39 cellular contexts compared by ENCODE assay signal in the genomic region with DNA sequence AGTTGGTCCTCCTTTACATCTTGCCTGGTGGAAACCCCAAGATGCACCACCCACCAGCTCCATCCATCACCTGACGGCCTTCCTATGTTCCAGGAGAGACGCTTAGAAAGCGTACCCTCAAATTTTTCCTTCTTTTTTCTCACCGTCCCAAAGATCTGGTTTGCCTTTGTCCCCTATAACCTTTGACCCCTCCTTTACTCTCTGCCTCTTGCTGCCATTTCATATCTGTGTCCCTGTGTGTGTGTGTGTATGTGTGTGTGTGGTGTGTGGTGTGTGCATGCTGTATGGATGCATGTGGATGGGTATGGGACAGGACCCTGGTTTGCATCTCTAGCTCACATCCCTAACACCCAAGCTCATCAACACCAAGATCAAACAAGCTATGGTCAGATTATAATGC.
"Had no signal": no experiment of that assay in that cellular context is flagged by ENCODE, and none has a peak within 500 bp of the region (broad histone marks: within the 10 kb centered on the region; RNA-seq: fewer than 3 reads in every experiment).

No MANE protein-coding gene starts in this region.

- ATAC-seq: activated CD8-positive, alpha-beta memory T cell treated with anti-CD3 and anti-CD28 coated beads, Interleukin-2, amount 10 ng/mL, durations not matched to agents 7 days and 5 days; activated T-cell treated with anti-CD3 and anti-CD28 coated beads, Interleukin-2, amount 50 U/mL, for 72 hours; activated T-helper 17 cell treated with anti-CD3 and anti-CD28 coated beads, Interleukin-2, amount 50 U/mL, for 72 hours; PC-3 had no signal

- H3K27me3 Mint-ChIP-seq: activated B cell treated with CpG ODN at 0.5 μM for 24 hours; activated CD4-positive, alpha-beta memory T cell treated with anti-CD3 and anti-CD28 coated beads for 36 hours; activated CD8-positive, alpha-beta memory T cell treated with anti-CD3 and anti-CD28 coated beads, Interleukin-2, amount 10 ng/mL, durations not matched to agents 7 days and 5 days; activated naive CD8-positive, alpha-beta T cell treated with anti-CD3 and anti-CD28 coated beads for 36 hours; activated T-helper 17 cell treated with anti-CD3 and anti-CD28 coated beads, Interleukin-2, amount 50 U/mL, for 72 hours had no signal

- H3K27me3 ChIP-seq: brain microvascular endothelial cell, MG63, Peyer's patch, SJSA1 had no signal

- H3K4me3 ChIP-seq: MG63, Peyer's patch, SJSA1 had no signal

- DNase-seq: activated B cell treated with CpG ODN at 0.5 μM for 24 hours; activated CD4-positive, alpha-beta memory T cell treated with anti-CD3 and anti-CD28 coated beads for 36 hours; activated CD4-positive, alpha-beta T cell treated with anti-CD3 and anti-CD28 coated beads for 4 hours; activated CD4-positive, alpha-beta T cell treated with anti-CD3 and anti-CD28 coated beads, Interleukin-2, amount 50 U/mL, for 1 hour; activated CD4-positive, CD25-positive, alpha-beta regulatory T cell treated with anti-CD3 and anti-CD28 coated beads, Interleukin-2, amount 50 U/mL, for 72 hours; activated CD8-positive, alpha-beta memory T cell treated with anti-CD3 and anti-CD28 coated beads for 24 hours; activated CD8-positive, alpha-beta memory T cell treated with anti-CD3 and anti-CD28 coated beads, Interleukin-2, amount 10 ng/mL, durations not matched to agents 7 days and 5 days; activated effector memory CD4-positive, alpha-beta T cell treated with anti-CD3 and anti-CD28 coated beads, Interleukin-2, amount 50 U/mL, for 16 hours; activated naive CD4-positive, alpha-beta T cell; activated naive CD4-positive, alpha-beta T cell treated with anti-CD3 and anti-CD28 coated beads, Interleukin-2, amount 50 U/mL, for 16 hours; activated naive CD8-positive, alpha-beta T cell treated with anti-CD3 and anti-CD28 coated beads for 36 hours; activated T-cell treated with anti-CD3 and anti-CD28 coated beads, Interleukin-2, amount 50 U/mL, for 1 hour; activated T-cell treated with anti-CD3 and anti-CD28 coated beads, Interleukin-2, amount 50 U/mL, for 72 hours; amniotic stem cell; aorta; brain microvascular endothelial cell; Karpas-422; KBM-7; MG63; NCI-H1048; NCI-H1105 treated with DMSO at 0.1 percent for 48 hours; NCI-H1436 treated with DMSO at 0.1 percent for 48 hours; NCI-H1694 treated with DMSO at 0.1 percent for 48 hours; NCI-H2029; NCI-H345; NCI-H510A; NCI-H526; NCI-H748 treated with DMSO at 0.1 percent for 48 hours; NK-92 treated with Interleukin-12 subunit alpha and Interleukin-12 subunit beta, amount 100 ng/mL, for 24 hours; PC-3; Peyer's patch; RPMI8226; SHP77 treated with DMSO at 0.1 percent for 48 hours; SK-N-SH; T-helper 2 cell; T-helper 9 cell had no signal

- H3K4me3 Mint-ChIP-seq: activated B cell treated with CpG ODN at 0.5 μM for 24 hours; activated CD4-positive, alpha-beta memory T cell treated with anti-CD3 and anti-CD28 coated beads for 36 hours; activated CD8-positive, alpha-beta memory T cell treated with anti-CD3 and anti-CD28 coated beads, Interleukin-2, amount 10 ng/mL, durations not matched to agents 7 days and 5 days; activated naive CD8-positive, alpha-beta T cell treated with anti-CD3 and anti-CD28 coated beads for 36 hours; activated T-cell treated with anti-CD3 and anti-CD28 coated beads, Interleukin-2, amount 50 U/mL, for 72 hours; activated T-helper 17 cell treated with anti-CD3 and anti-CD28 coated beads, Interleukin-2, amount 50 U/mL, for 72 hours had no signal

- H3K36me3 Mint-ChIP-seq: activated CD8-positive, alpha-beta memory T cell treated with anti-CD3 and anti-CD28 coated beads, Interleukin-2, amount 10 ng/mL, durations not matched to agents 7 days and 5 days; activated naive CD8-positive, alpha-beta T cell treated with anti-CD3 and anti-CD28 coated beads for 36 hours had no signal

- H3K9me3 ChIP-seq: MG63, Peyer's patch, SJSA1, SK-N-SH had no signal

- H3K27ac ChIP-seq: brain microvascular endothelial cell, Peyer's patch, SJSA1, VCaP had no signal

- H3K9me3 Mint-ChIP-seq: activated B cell treated with CpG ODN at 0.5 μM for 24 hours; activated CD4-positive, alpha-beta memory T cell treated with anti-CD3 and anti-CD28 coated beads for 36 hours; activated naive CD8-positive, alpha-beta T cell treated with anti-CD3 and anti-CD28 coated beads for 36 hours; activated T-cell treated with anti-CD3 and anti-CD28 coated beads, Interleukin-2, amount 50 U/mL, for 72 hours; activated T-helper 17 cell treated with anti-CD3 and anti-CD28 coated beads, Interleukin-2, amount 50 U/mL, for 72 hours had no signal

- H3K4me2 ChIP-seq: SK-N-SH had no signal

- H3K4me1 ChIP-seq: Peyer's patch, SJSA1 had no signal

- H3K27ac Mint-ChIP-seq: activated B cell treated with CpG ODN at 0.5 μM for 24 hours; activated CD4-positive, alpha-beta memory T cell treated with anti-CD3 and anti-CD28 coated beads for 36 hours; activated CD8-positive, alpha-beta memory T cell treated with anti-CD3 and anti-CD28 coated beads, Interleukin-2, amount 10 ng/mL, durations not matched to agents 7 days and 5 days; activated naive CD8-positive, alpha-beta T cell treated with anti-CD3 and anti-CD28 coated beads for 36 hours; activated T-cell treated with anti-CD3 and anti-CD28 coated beads, Interleukin-2, amount 50 U/mL, for 72 hours; activated T-helper 17 cell treated with anti-CD3 and anti-CD28 coated beads, Interleukin-2, amount 50 U/mL, for 72 hours had no signal

- H3K9ac ChIP-seq: SK-N-SH had no signal

- H3K4me1 Mint-ChIP-seq: activated B cell treated with CpG ODN at 0.5 μM for 24 hours; activated CD8-positive, alpha-beta memory T cell treated with anti-CD3 and anti-CD28 coated beads, Interleukin-2, amount 10 ng/mL, durations not matched to agents 7 days and 5 days; activated naive CD8-positive, alpha-beta T cell treated with anti-CD3 and anti-CD28 coated beads for 36 hours had no signal
